8 cellular contexts compared by ENCODE assay signal in genomic region chr12:6538420-6539275, GRCh38. TPM values are rescaled to one million over a fixed set of nuclear protein-coding genes. Genes with fewer than 3 reads are reported as not detected.
DNase-seq lines count a peak whose midpoint lies in the region; ATAC-seq and TF ChIP-seq lines count a peak whose summit lies in the region.

No MANE protein-coding gene starts in this region.

- peaks cover 0 to 78% (median 42%) of the 10 kb centered on the region in 9 donors for H3K36me3 ChIP-seq in heart right ventricle

- no peaks in the 10 kb centered on the region for H3K27me3 ChIP-seq in heart right ventricle

- intact Hi-C loops in heart right ventricle (cut with DNase I) (loop anchor here in 9 of 10 donors (1.0 to 10.0 kb wide), 9 partner anchors 14 to 211 kb away; partner anchors contain the start of genes TNFRSF1A (in 1 of the 9) and VAMP1 (in 1 of the 9)), left ventricle myocardium superior (cut with micrococcal nuclease) (no loop called here)

- peaks cover 22 to 75% (median 51%) of the 10 kb centered on the region in 9 donors for H3K4me1 ChIP-seq in heart right ventricle

- 63% methylated on average over 23 of the region's 23 CpGs for WGBS in heart right ventricle, 2 donors

- peak overlapping the region in 8 of 10 donors; percentile 20 to 100 (median 97) for H3K27ac ChIP-seq in heart right ventricle

- H3K9me3 ChIP-seq in heart right ventricle, result no peaks in the 10 kb centered on the region

- no peak for ATAC-seq in heart right ventricle
- ATAC-seq in left ventricle myocardium superior, result no peak
- ATAC-seq in HG03196 (IDR thresholded peaks at IDR 0.05; ENCODE audit: unreplicated experiment), result no peak

- TF ChIP-seq CTCF in heart right ventricle (IDR thresholded peaks at IDR 0.05), result no peak
- TF ChIP-seq CTCF in epithelial cell of esophagus (IDR thresholded peaks at IDR 0.05; ENCODE audit: insufficient read depth, low read depth, low read length, missing control alignments), result no peak

- DNase-seq in heart right ventricle (no peak), left ventricle myocardium superior (no peak), epithelial cell of esophagus (ENCODE audit: low read depth) (peak; percentile 66), SHP77 treated with DMSO at 0.1 percent for 48 hours (lab: John Stamatoyannopoulos, UW) (no peak), foreskin melanocyte (no peak)
- DNase-seq in stimulated activated CD4-positive, alpha-beta T cell treated with anti-CD3 and anti-CD28 coated beads, Interleukin-4, amount 100 ng/mL, for 1 hour, result peak; percentile 26

- peak; percentile 43 for TF ChIP-seq POLR2A in Raji (IDR thresholded peaks at IDR 0.05; ENCODE audit: insufficient read depth, low read depth, low read length)

- H3K4me3 ChIP-seq in heart right ventricle, result no peak overlapping the region
- H3K4me3 ChIP-seq in epithelial cell of esophagus (ENCODE audit: low read length), result no peak overlapping the region

RNA-seq across cellular contexts. Expression of gene GAPDH, which starts 4.3 kb away (rescaled TPM):
- total RNA-seq in heart right ventricle (1,000 to 10,000 TPM; 4,081 to 7,888 (median 4,666) TPM), left ventricle myocardium superior (4,526 TPM)
- polyA plus RNA-seq in heart right ventricle, result 1,000 to 10,000 TPM; 5,840 to 6,426 TPM

RNA-seq across cellular contexts. Expression of gene IFFO1, which starts 17.2 kb away (rescaled TPM):
- total RNA-seq in heart right ventricle (10 to 100 TPM; 10.5 to 21.6 (median 17.3) TPM), left ventricle myocardium superior (14.9 TPM)
- polyA plus RNA-seq in heart right ventricle, result 10 to 100 TPM; 14.3 to 30.5 TPM

RNA-seq across cellular contexts. Expression of gene NOP2, which starts 29.4 kb away (rescaled TPM):
- total RNA-seq in heart right ventricle (10 to 100 TPM; 11.1 to 29.2 (median 15.3) TPM), left ventricle myocardium superior (16.1 TPM)
- 10 to 100 TPM; 18.5 to 31.1 TPM for polyA plus RNA-seq in heart right ventricle

RNA-seq across cellular contexts. Expression of gene NCAPD2, which starts 44.7 kb away (rescaled TPM):
- total RNA-seq in heart right ventricle, result 10 to 100 TPM in 8 of 10 donors, 1 to 10 TPM in 2; 8.4 to 18.8 (median 13.1) TPM
- 1 to 10 TPM; 5.4 to 5.8 TPM for polyA plus RNA-seq in heart right ventricle
- 13.1 TPM for total RNA-seq in left ventricle myocardium superior

RNA-seq across cellular contexts. Expression of gene MRPL51, which starts 45.6 kb away (rescaled TPM):
- total RNA-seq in heart right ventricle (100 to 1,000 TPM; 232 to 300 (median 255) TPM), left ventricle myocardium superior (275 TPM)
- polyA plus RNA-seq in heart right ventricle, result 100 to 1,000 TPM; 123 to 181 TPM

Comparison
In these comparisons a context has a peak if more than half of its experiments do, and no peak if none do; other contexts are left out.
1. DNase-seq: peak in epithelial cell of esophagus (single experiment) and stimulated activated CD4-positive, alpha-beta T cell treated with anti-CD3 and anti-CD28 coated beads, Interleukin-4, amount 100 ng/mL, for 1 hour (single experiment); none in heart right ventricle (0 of 2), left ventricle myocardium superior (single experiment), SHP77 treated with DMSO at 0.1 percent for 48 hours (single experiment) and foreskin melanocyte (single experiment).